ENCODE assay signal across 8 cellular contexts in genomic region chr5:161900981-161901380, GRCh38. TPM values are rescaled to one million over a fixed set of nuclear protein-coding genes. Genes with fewer than 3 reads are reported as not detected.
"Had no signal": no experiment of that assay in that cellular context is flagged by ENCODE, and none has a peak within 500 bp of the region (broad histone marks: within the 10 kb centered on the region; RNA-seq: fewer than 3 reads in every experiment).

No MANE protein-coding gene starts in this region.

- ATAC-seq: GM23338, HCT116 had no signal

- DNase-seq: GM23248, GOT3, H7, H9, HCEC 1CT, HFFc6 had no signal

RNA-seq across cellular contexts. Expression of gene GABRA1, which starts 53.1 kb away (rescaled TPM):
- total RNA-seq: GM23248, H9, HFFc6 had no signal
